In the genomic region with DNA sequence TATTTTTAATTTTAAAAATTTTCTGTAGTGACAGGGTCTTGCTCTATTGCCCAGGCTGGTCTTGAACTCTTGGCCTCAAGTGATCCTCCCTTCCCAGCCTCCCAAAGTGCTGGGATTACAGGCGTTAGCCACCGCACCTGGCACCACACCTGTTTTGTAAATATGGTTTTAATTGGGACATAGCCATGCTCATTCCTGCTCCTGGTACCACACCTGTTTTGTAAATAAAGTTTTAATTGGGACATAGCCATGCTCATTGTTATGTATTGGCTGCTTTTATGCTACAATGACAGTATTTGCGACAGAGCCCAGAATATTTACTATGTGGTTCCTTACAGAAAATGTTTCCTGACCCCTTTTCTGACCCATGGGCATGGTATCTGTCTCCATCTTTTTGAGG, we compare ENCODE assay signal across 22 cellular contexts.
"Had no signal": no experiment of that assay in that cellular context is flagged by ENCODE, and none has a peak within 500 bp of the region (broad histone marks: within the 10 kb centered on the region; RNA-seq: fewer than 3 reads in every experiment).

No MANE protein-coding gene starts in this region.

- H3K9me3 ChIP-seq: left ventricle myocardium inferior, lower lobe of right lung, psoas muscle, right lobe of liver, suprapubic skin, thyroid gland, upper lobe of left lung, vagina had no signal

- H3K27ac Mint-ChIP-seq: endodermal cell; immature natural killer cell; nephron; stimulated activated effector memory CD8-positive, alpha-beta T cell treated with anti-CD3 and anti-CD28 coated beads, Interleukin-12 subunit alpha, Interleukin-12 subunit beta, amount 100 ng/mL, for 72 hours had no signal

- DNase-seq: effector CD4-positive, alpha-beta T cell; endodermal cell; erythroblast; foreskin keratinocyte; immature natural killer cell; left ventricle myocardium inferior; lower lobe of right lung; mesenchymal stem cell; midbrain; naive B cell; psoas muscle; retina; right lobe of liver; stimulated activated CD4-positive, alpha-beta T cell treated with anti-CD3 and anti-CD28 coated beads, Interleukin-4, amount 100 ng/mL, for 1 hour; stimulated activated CD8-positive, alpha-beta memory T cell treated with anti-CD3 and anti-CD28 coated beads, Interleukin-4, amount 100 ng/mL, for 48 hours; stimulated activated naive CD8-positive, alpha-beta T cell treated with anti-CD3 and anti-CD28 coated beads, Interleukin-15, Interleukin-2, amounts not matched to agents 100 U/mL and 50 U/mL, for 24 hours; thyroid gland; upper lobe of left lung had no signal

- H3K27ac ChIP-seq: foreskin keratinocyte, left ventricle myocardium inferior, lower lobe of right lung, psoas muscle, right lobe of liver, suprapubic skin, thyroid gland, upper lobe of left lung, vagina had no signal

- ATAC-seq: foreskin keratinocyte; lower lobe of right lung; psoas muscle; right lobe of liver; stimulated activated effector memory CD8-positive, alpha-beta T cell treated with anti-CD3 and anti-CD28 coated beads, Interleukin-12 subunit alpha, Interleukin-12 subunit beta, amount 100 ng/mL, for 72 hours; stimulated activated naive CD8-positive, alpha-beta T cell treated with anti-CD3 and anti-CD28 coated beads, Interleukin-15, Interleukin-2, amounts not matched to agents 100 U/mL and 50 U/mL, for 24 hours had no signal

- H3K4me3 ChIP-seq: left ventricle myocardium inferior, lower lobe of right lung, psoas muscle, right lobe of liver, suprapubic skin, thyroid gland, upper lobe of left lung, vagina had no signal

- H3K9me3 Mint-ChIP-seq: immature natural killer cell; stimulated activated effector memory CD8-positive, alpha-beta T cell treated with anti-CD3 and anti-CD28 coated beads, Interleukin-12 subunit alpha, Interleukin-12 subunit beta, amount 100 ng/mL, for 72 hours had no signal

- H3K4me1 Mint-ChIP-seq: nephron had no signal

- H3K27me3 ChIP-seq: foreskin keratinocyte, right lobe of liver, suprapubic skin, thyroid gland, upper lobe of left lung, vagina had no signal

- H3K4me1 ChIP-seq: foreskin keratinocyte, left ventricle myocardium inferior, lower lobe of right lung, psoas muscle, right lobe of liver, suprapubic skin, vagina had no signal

- H3K27me3 Mint-ChIP-seq: naive B cell had no signal

- H3K4me3 Mint-ChIP-seq: endodermal cell; immature natural killer cell; nephron; stimulated activated effector memory CD8-positive, alpha-beta T cell treated with anti-CD3 and anti-CD28 coated beads, Interleukin-12 subunit alpha, Interleukin-12 subunit beta, amount 100 ng/mL, for 72 hours had no signal
